Comparison of ENCODE assay signal across 10 cellular contexts in the genomic region with DNA sequence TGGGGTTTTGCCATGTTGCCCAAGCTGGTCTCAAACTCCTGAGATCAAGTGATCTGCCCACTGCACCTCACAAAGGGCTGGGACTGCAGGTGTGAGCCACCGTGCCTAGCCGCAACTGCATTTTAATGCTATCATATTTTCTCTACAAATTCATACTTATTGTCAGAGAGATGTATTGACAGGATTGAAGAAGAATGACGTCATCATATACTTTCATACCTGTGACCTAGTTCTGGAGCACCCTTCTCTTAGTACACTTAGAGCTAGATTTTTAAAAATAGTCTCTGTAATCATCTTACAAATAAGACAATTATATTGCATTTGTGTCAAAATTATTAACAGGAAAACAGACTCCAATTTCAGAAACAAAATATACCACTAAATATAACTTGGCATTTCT.
"Had no signal": no experiment of that assay in that cellular context is flagged by ENCODE, and none has a peak within 500 bp of the region (broad histone marks: within the 10 kb centered on the region; RNA-seq: fewer than 3 reads in every experiment).

No MANE protein-coding gene starts in this region.

- H3K4me2 ChIP-seq: KMS-11 had no signal

- H3K27ac ChIP-seq: GM23248, HL-60, KMS-11 had no signal

- ATAC-seq: HCT116 had no signal

- DNase-seq: GOT3, H7, IMR-90, Karpas-422, KBM-7 had no signal

- H3K4me3 ChIP-seq: GM23248, HAP-1 had no signal

- H3K36me3 ChIP-seq: HAP-1 had no signal

- H3K9ac ChIP-seq: GM23248, KMS-11 had no signal

- H2AFZ ChIP-seq: GM23248 had no signal
